1 cellular context compared by ENCODE assay signal in genomic region chr1:226994357-226995063, GRCh38.
TF ChIP-seq lines count a peak whose summit lies in the region.

No MANE protein-coding gene starts in this region.

TF ChIP-seq in HepG2, 621 proteins besides CTCF, POLR2A, EP300 and RAD21 (continues in another document):
- TF ChIP-seq SP4 (CRISPR knock-in tag; IDR thresholded peaks at IDR 0.05): peak; percentile 19; the same call in 1 of the 2 replicates
- TF ChIP-seq SALL1 (CRISPR knock-in tag; IDR thresholded peaks at IDR 0.05): 0 out of 2 replicates have a peak, but pooled peaks have one; percentile 5
- peak; percentile 3; the same call in 1 of the 2 replicates for TF ChIP-seq HNF1B (CRISPR knock-in tag; IDR thresholded peaks at IDR 0.05)
- TF ChIP-seq TEAD3 (CRISPR knock-in tag; optimal IDR thresholded peaks at IDR 0.05; ENCODE audit: borderline replicate concordance): peak; percentile 8
- no peak for TF ChIP-seq ZNF746 (CRISPR knock-in tag; IDR thresholded peaks at IDR 0.05)
- peak; percentile 11; the same call in 1 of the 2 replicates for TF ChIP-seq SAP130 (CRISPR knock-in tag; IDR thresholded peaks at IDR 0.05; ENCODE audit: low read depth)
- no peak for TF ChIP-seq HOXA9 (CRISPR knock-in tag; IDR thresholded peaks at IDR 0.05; ENCODE audit: borderline replicate concordance)
- peak; percentile 11; the same call in 1 of the 2 replicates for TF ChIP-seq UBTF (CRISPR knock-in tag; IDR thresholded peaks at IDR 0.05)
- TF ChIP-seq NONO (IDR thresholded peaks at IDR 0.05): no peak
- no peak for TF ChIP-seq NONO (CRISPR knock-in tag; conservative IDR thresholded peaks at IDR 0.05)
- TF ChIP-seq, protein P1, sequence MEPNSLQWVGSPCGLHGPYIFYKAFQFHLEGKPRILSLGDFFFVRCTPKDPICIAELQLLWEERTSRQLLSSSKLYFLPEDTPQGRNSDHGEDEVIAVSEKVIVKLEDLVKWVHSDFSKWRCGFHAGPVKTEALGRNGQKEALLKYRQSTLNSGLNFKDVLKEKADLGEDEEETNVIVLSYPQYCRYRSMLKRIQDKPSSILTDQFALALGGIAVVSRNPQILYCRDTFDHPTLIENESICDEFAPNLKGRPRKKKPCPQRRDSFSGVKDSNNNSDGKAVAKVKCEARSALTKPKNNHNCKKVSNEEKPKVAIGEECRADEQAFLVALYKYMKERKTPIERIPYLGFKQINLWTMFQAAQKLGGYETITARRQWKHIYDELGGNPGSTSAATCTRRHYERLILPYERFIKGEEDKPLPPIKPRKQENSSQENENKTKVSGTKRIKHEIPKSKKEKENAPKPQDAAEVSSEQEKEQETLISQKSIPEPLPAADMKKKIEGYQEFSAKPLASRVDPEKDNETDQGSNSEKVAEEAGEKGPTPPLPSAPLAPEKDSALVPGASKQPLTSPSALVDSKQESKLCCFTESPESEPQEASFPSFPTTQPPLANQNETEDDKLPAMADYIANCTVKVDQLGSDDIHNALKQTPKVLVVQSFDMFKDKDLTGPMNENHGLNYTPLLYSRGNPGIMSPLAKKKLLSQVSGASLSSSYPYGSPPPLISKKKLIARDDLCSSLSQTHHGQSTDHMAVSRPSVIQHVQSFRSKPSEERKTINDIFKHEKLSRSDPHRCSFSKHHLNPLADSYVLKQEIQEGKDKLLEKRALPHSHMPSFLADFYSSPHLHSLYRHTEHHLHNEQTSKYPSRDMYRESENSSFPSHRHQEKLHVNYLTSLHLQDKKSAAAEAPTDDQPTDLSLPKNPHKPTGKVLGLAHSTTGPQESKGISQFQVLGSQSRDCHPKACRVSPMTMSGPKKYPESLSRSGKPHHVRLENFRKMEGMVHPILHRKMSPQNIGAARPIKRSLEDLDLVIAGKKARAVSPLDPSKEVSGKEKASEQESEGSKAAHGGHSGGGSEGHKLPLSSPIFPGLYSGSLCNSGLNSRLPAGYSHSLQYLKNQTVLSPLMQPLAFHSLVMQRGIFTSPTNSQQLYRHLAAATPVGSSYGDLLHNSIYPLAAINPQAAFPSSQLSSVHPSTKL (CRISPR knock-in tag; IDR thresholded peaks at IDR 0.05): 0 out of 2 replicates have a peak, but pooled peaks have one; percentile 14
- TF ChIP-seq POLR2G (IDR thresholded peaks at IDR 0.05; ENCODE audit: low read depth, low read length): peak; percentile 40; the same call in 1 of the 2 replicates
- 0 out of 2 replicates have a peak, but pooled peaks have one; percentile 25 for TF ChIP-seq ZNF205 (CRISPR knock-in tag; IDR thresholded peaks at IDR 0.05)
- TF ChIP-seq MYNN (CRISPR knock-in tag; IDR thresholded peaks at IDR 0.05; ENCODE audit: low read depth): no peak
- TF ChIP-seq NR2F1 (CRISPR knock-in tag; IDR thresholded peaks at IDR 0.05): no peak
- peak; percentile 17; the same call in 1 of the 2 replicates for TF ChIP-seq ZFY (CRISPR knock-in tag; IDR thresholded peaks at IDR 0.05)
- TF ChIP-seq ZZZ3 (CRISPR knock-in tag; IDR thresholded peaks at IDR 0.05; ENCODE audit: borderline replicate concordance): no peak
- 0 out of 2 replicates have a peak, but pooled peaks have one; percentile 4 for TF ChIP-seq MAX (IDR thresholded peaks at IDR 0.05)
- TF ChIP-seq KDM5B (CRISPR knock-in tag; IDR thresholded peaks at IDR 0.05; ENCODE audit: borderline replicate concordance): peak; percentile 52; the same call in 1 of the 2 replicates
- TF ChIP-seq THYN1 (CRISPR knock-in tag; IDR thresholded peaks at IDR 0.05; ENCODE audit: borderline replicate concordance, low read depth): no peak
- TF ChIP-seq, protein P2, sequence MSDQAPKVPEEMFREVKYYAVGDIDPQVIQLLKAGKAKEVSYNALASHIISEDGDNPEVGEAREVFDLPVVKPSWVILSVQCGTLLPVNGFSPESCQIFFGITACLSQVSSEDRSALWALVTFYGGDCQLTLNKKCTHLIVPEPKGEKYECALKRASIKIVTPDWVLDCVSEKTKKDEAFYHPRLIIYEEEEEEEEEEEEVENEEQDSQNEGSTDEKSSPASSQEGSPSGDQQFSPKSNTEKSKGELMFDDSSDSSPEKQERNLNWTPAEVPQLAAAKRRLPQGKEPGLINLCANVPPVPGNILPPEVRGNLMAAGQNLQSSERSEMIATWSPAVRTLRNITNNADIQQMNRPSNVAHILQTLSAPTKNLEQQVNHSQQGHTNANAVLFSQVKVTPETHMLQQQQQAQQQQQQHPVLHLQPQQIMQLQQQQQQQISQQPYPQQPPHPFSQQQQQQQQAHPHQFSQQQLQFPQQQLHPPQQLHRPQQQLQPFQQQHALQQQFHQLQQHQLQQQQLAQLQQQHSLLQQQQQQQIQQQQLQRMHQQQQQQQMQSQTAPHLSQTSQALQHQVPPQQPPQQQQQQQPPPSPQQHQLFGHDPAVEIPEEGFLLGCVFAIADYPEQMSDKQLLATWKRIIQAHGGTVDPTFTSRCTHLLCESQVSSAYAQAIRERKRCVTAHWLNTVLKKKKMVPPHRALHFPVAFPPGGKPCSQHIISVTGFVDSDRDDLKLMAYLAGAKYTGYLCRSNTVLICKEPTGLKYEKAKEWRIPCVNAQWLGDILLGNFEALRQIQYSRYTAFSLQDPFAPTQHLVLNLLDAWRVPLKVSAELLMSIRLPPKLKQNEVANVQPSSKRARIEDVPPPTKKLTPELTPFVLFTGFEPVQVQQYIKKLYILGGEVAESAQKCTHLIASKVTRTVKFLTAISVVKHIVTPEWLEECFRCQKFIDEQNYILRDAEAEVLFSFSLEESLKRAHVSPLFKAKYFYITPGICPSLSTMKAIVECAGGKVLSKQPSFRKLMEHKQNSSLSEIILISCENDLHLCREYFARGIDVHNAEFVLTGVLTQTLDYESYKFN (CRISPR knock-in tag; conservative IDR thresholded peaks at IDR 0.05): 0 out of 2 replicates have a peak, but pooled peaks have one; percentile 26
- TF ChIP-seq ONECUT2 (CRISPR knock-in tag; IDR thresholded peaks at IDR 0.05): no peak
- no peak for TF ChIP-seq HDAC1 (CRISPR knock-in tag; IDR thresholded peaks at IDR 0.05)
- TF ChIP-seq ZNF747 (CRISPR knock-in tag; IDR thresholded peaks at IDR 0.05; ENCODE audit: borderline replicate concordance): peak; percentile 24; the same call in 1 of the 2 replicates
- TF ChIP-seq XRCC5 (optimal IDR thresholded peaks at IDR 0.05; ENCODE audit: low read length): peak; percentile 68
- 0 out of 2 replicates have a peak, but pooled peaks have one; percentile 9 for TF ChIP-seq KDM4B (CRISPR knock-in tag; IDR thresholded peaks at IDR 0.05)
- TF ChIP-seq SOX6 (IDR thresholded peaks at IDR 0.05): no peak
- TF ChIP-seq SOX6 (CRISPR knock-in tag; IDR thresholded peaks at IDR 0.05): peak; percentile 18; the same call in 1 of the 2 replicates
- no peak for TF ChIP-seq ZNF10 (CRISPR knock-in tag; IDR thresholded peaks at IDR 0.05; ENCODE audit: borderline replicate concordance, low read depth)
- no peak for TF ChIP-seq JDP2 (CRISPR knock-in tag; IDR thresholded peaks at IDR 0.05; ENCODE audit: borderline replicate concordance)
- TF ChIP-seq, protein P3, sequence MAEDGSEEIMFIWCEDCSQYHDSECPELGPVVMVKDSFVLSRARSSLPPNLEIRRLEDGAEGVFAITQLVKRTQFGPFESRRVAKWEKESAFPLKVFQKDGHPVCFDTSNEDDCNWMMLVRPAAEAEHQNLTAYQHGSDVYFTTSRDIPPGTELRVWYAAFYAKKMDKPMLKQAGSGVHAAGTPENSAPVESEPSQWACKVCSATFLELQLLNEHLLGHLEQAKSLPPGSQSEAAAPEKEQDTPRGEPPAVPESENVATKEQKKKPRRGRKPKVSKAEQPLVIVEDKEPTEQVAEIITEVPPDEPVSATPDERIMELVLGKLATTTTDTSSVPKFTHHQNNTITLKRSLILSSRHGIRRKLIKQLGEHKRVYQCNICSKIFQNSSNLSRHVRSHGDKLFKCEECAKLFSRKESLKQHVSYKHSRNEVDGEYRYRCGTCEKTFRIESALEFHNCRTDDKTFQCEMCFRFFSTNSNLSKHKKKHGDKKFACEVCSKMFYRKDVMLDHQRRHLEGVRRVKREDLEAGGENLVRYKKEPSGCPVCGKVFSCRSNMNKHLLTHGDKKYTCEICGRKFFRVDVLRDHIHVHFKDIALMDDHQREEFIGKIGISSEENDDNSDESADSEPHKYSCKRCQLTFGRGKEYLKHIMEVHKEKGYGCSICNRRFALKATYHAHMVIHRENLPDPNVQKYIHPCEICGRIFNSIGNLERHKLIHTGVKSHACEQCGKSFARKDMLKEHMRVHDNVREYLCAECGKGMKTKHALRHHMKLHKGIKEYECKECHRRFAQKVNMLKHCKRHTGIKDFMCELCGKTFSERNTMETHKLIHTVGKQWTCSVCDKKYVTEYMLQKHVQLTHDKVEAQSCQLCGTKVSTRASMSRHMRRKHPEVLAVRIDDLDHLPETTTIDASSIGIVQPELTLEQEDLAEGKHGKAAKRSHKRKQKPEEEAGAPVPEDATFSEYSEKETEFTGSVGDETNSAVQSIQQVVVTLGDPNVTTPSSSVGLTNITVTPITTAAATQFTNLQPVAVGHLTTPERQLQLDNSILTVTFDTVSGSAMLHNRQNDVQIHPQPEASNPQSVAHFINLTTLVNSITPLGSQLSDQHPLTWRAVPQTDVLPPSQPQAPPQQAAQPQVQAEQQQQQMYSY (CRISPR knock-in tag; IDR thresholded peaks at IDR 0.05): no peak
- TF ChIP-seq SIX1 (CRISPR knock-in tag; IDR thresholded peaks at IDR 0.05; ENCODE audit: borderline replicate concordance): peak; percentile 88
- no peak for TF ChIP-seq ZNF737 (CRISPR knock-in tag; IDR thresholded peaks at IDR 0.05; ENCODE audit: borderline replicate concordance)
- TF ChIP-seq HOXA3 (CRISPR knock-in tag; IDR thresholded peaks at IDR 0.05): 0 out of 2 replicates have a peak, but pooled peaks have one; percentile 2
- peak; percentile 54; the same call in 1 of the 2 replicates for TF ChIP-seq PATZ1 (CRISPR knock-in tag; IDR thresholded peaks at IDR 0.05)
- no peak for TF ChIP-seq ZBTB43 (CRISPR knock-in tag; conservative IDR thresholded peaks at IDR 0.05)
- TF ChIP-seq TAF1 (CRISPR knock-in tag; IDR thresholded peaks at IDR 0.05): no peak
